Comparison of ENCODE assay signal across 31 cellular contexts in the genomic region with DNA sequence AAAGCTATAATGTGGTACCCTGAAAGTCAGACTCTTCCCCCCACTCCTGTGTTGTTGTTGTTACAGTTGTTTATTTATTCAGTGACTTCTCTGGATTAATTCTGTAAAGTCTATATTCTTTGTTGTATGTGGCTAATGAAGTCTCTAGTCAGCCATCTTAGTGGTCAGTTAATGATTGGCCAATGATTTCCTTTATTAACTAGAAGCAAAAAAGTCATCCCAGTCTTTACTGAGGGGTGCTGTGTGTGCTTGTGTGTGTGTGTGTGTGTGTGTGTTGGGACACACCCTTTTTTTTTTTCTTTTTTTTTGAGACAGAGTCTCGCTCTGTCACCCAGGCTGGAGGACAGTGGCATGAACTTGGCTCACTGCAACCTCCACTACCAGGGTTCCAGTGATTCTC. TPM values are rescaled to one million over a fixed set of nuclear protein-coding genes. Genes with fewer than 3 reads are reported as not detected.
"Had no signal": no experiment of that assay in that cellular context is flagged by ENCODE, and none has a peak within 500 bp of the region (broad histone marks: within the 10 kb centered on the region; RNA-seq: fewer than 3 reads in every experiment).

No MANE protein-coding gene starts in this region.

- DNase-seq: activated B cell treated with CpG ODN at 0.5 μM for 24 hours; activated CD4-positive, alpha-beta T cell treated with anti-CD3 and anti-CD28 coated beads for 48 hours; activated CD4-positive, alpha-beta T cell treated with anti-CD3 and anti-CD28 coated beads, Interleukin-2, amount 50 U/mL, for 1 hour; activated CD4-positive, alpha-beta T cell treated with anti-CD3 and anti-CD28 coated beads, Interleukin-2, amount 50 U/mL, for 48 hours; activated CD8-positive, alpha-beta memory T cell treated with anti-CD3 and anti-CD28 coated beads for 24 hours; activated CD8-positive, alpha-beta T cell treated with anti-CD3 and anti-CD28 coated beads for 36 hours; activated effector memory CD4-positive, alpha-beta T cell treated with Interleukin-2 at 50 U/mL for 16 hours; activated gamma-delta T cell treated with Interleukin-2 at 50 U/mL for 16 hours; activated naive CD4-positive, alpha-beta T cell treated with anti-CD3 and anti-CD28 coated beads, Interleukin-2, amount 50 U/mL, for 16 hours; activated naive CD4-positive, alpha-beta T cell treated with Interleukin-2 at 50 U/mL for 16 hours; activated T-cell treated with anti-CD3 and anti-CD28 coated beads, Interleukin-2, amount 50 U/mL, for 4 hours; amniotic stem cell; anterior cingulate cortex; body of pancreas; caudate nucleus; cortex of kidney; effector CD8-positive, alpha-beta T cell; esophagus squamous epithelium; foreskin melanocyte; head of caudate nucleus; T-helper 1 cell; T-helper 17 cell; T1000; WERI-Rb-1 had no signal

- ATAC-seq: activated CD4-positive, CD25-positive, alpha-beta regulatory T cell treated with anti-CD3 and anti-CD28 coated beads, Interleukin-2, amount 50 U/mL, for 24 hours; activated CD8-positive, alpha-beta T cell treated with anti-CD3 and anti-CD28 coated beads for 36 hours; activated T-cell treated with anti-CD3 and anti-CD28 coated beads, Interleukin-2, amount 50 U/mL, for 4 hours; activated T-helper 17 cell treated with anti-CD3 and anti-CD28 coated beads, Interleukin-2, amount 50 U/mL, for 72 hours; body of pancreas; gastroesophageal sphincter; T-helper 17 cell had no signal

- H3K27ac ChIP-seq: body of pancreas, epithelial cell of prostate, esophagus squamous epithelium, gastroesophageal sphincter, WERI-Rb-1 had no signal

- FAIRE-seq: colon, endometrium, endothelial cell of umbilical vein had no signal

RNA-seq across cellular contexts. Expression of gene PTPRF, which starts 39.6 kb away (rescaled TPM):
- total RNA-seq: activated B cell treated with CpG ODN at 0.5 μM for 24 hours had no signal
